Comparison of ENCODE assay signal across 25 cellular contexts in the genomic region with DNA sequence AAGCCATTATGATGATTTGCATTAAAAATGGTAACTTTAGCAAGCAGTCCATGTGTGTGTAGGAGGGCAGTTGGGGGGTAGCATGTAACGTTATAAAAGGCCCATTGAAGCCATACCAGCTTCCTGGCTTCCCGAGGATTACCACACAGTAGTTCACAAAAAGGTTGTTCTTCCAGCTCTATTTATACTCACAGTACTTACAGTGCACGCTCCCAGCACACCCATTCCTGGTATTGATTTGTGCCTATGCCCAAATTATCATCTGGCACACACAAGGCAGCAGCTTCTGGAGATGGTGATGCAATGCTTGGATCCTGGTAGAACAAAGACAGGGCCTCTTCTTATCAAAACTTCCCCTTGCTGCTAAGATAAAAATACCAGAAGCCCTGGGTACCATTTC.
A peak's percentile ranks its signal among the peaks of the same experiment; 100 is the strongest.
DNase-seq lines count a peak whose midpoint lies in the region; ATAC-seq, FAIRE-seq and TF ChIP-seq lines count a peak whose summit lies in the region.
"Had no signal": no experiment of that assay in that cellular context is flagged by ENCODE, and none has a peak within 500 bp of the region (broad histone marks: within the 10 kb centered on the region; RNA-seq: fewer than 3 reads in every experiment).

No MANE protein-coding gene starts in this region.

- WGBS in liver: 15% methylated on average over 3 of the region's 3 CpGs
- 5% methylated on average over 3 of the region's 3 CpGs for WGBS in HepG2 (ENCODE audit: low lambda C conversion rate)

- H3K27me3 ChIP-seq in liver (ENCODE audit: control insufficient read depth in 4 of 4, insufficient read depth in 4 of 4, low read length in 3 of 4): no peaks in the 10 kb centered on the region
- no peaks in the 10 kb centered on the region for H3K27me3 ChIP-seq in HepG2 (ENCODE audit: control insufficient read depth in 1 of 2, insufficient read depth in 2 of 2, low read length in 2 of 2)
- no peaks in the 10 kb centered on the region for H3K27me3 ChIP-seq in ascending aorta

- H3K4me2 ChIP-seq in HepG2 (ENCODE audit: low read depth, low read length): no peak overlapping the region

- H4K20me1 ChIP-seq in HepG2 (ENCODE audit: insufficient read depth, low read length): no peaks in the 10 kb centered on the region

- CTCF ChIA-PET in HepG2 (lab: Yijun Ruan, JAX; ENCODE audit: low intra/inter-chr PET ratio, low total read pairs): no interaction called here

- H3K9ac ChIP-seq in liver (ENCODE audit: low read depth in 1 of 2, low read length in 2 of 2): no peak overlapping the region
- no peak overlapping the region for H3K9ac ChIP-seq in HepG2 (ENCODE audit: insufficient read depth, low read depth, low read length)

- no peak overlapping the region for H3K4me3 Mint-ChIP-seq in HFFc6
- H3K4me3 Mint-ChIP-seq: activated CD8-positive, alpha-beta T cell treated with anti-CD3 and anti-CD28 coated beads, Interleukin-2, amount 10 ng/mL, durations not matched to agents 7 days and 5 days; brain; H9; naive B cell had no signal

- TF ChIP-seq CTCF in liver (IDR thresholded peaks at IDR 0.05; ENCODE audit: low read depth, low read length, missing input control) (no peak), HepG2 (CRISPR knock-in tag; IDR thresholded peaks at IDR 0.05) (no peak), ascending aorta (IDR thresholded peaks at IDR 0.05) (no peak), HFFc6 (IDR thresholded peaks at IDR 0.05) (no peak)

- POLR2A ChIA-PET in HepG2 (lab: Yijun Ruan, JAX): no interaction called here

- in situ Hi-C loops in HepG2 (cut with HindIII; ENCODE audit: extremely low pct_ligation_motif_present, low pct_unique_long_range_greater_than_20kb): loop anchor here (10.0 kb wide), 1 partner anchor 59 kb away; no protein-coding TSS in a partner anchor

- H3K4me1 Mint-ChIP-seq in HFFc6 (ENCODE audit: low read depth): no peaks in the 10 kb centered on the region
- H3K4me1 Mint-ChIP-seq: brain, naive B cell had no signal

- no peak for FAIRE-seq in HepG2 (lab: Jason Lieb, UNC)
- FAIRE-seq: GM12878, small intestine had no signal

- TF ChIP-seq EP300 in HepG2 (IDR thresholded peaks at IDR 0.05; ENCODE audit: low read depth in 2 of 2, low read length in 2 of 2) (no peak), HepG2 (CRISPR knock-in tag; IDR thresholded peaks at IDR 0.05; ENCODE audit: borderline replicate concordance) (no peak)

- H3K27me3 Mint-ChIP-seq in HFFc6 (ENCODE audit: insufficient read depth): no peaks in the 10 kb centered on the region
- H3K27me3 Mint-ChIP-seq: brain, naive B cell had no signal

- no peak overlapping the region for H2AFZ ChIP-seq in HepG2 (ENCODE audit: low read length)

- no peaks in the 10 kb centered on the region for H3K79me2 ChIP-seq in HepG2 (ENCODE audit: insufficient read depth, low read length)

- H3K27ac ChIP-seq in liver (ENCODE audit: low read depth in 1 of 2, low read length in 2 of 2) (no peak overlapping the region), HepG2 (ENCODE audit: extremely low read length, insufficient read depth, low read length) (no peak overlapping the region), ascending aorta (peak overlapping the region; percentile 8 to 10)
- H3K27ac ChIP-seq: epithelial cell of prostate had no signal

- ATAC-seq in HepG2 (no peak), left ventricle myocardium superior (peak; percentile 95), GM18861 (IDR thresholded peaks at IDR 0.05; ENCODE audit: unreplicated experiment) (no peak), GM21619 (IDR thresholded peaks at IDR 0.05; ENCODE audit: unreplicated experiment) (no peak)
- ATAC-seq: activated CD8-positive, alpha-beta T cell treated with anti-CD3 and anti-CD28 coated beads, Interleukin-2, amount 10 ng/mL, durations not matched to agents 7 days and 5 days; GM12878 had no signal

- peaks cover 31% of the 10 kb centered on the region for H3K9me3 Mint-ChIP-seq in HFFc6
- H3K9me3 Mint-ChIP-seq: brain, H9 had no signal

- DNase-seq in HepG2 (ENCODE audit: low spot score) (no peak), ascending aorta (ENCODE audit: low spot score in 2 of 2) (no peak), left ventricle myocardium superior (no peak), HFFc6 (no peak)
- no peak for DNase-seq in activated T-cell treated with anti-CD3 and anti-CD28 coated beads, Interleukin-2, amount 50 U/mL, for 48 hours
- DNase-seq: activated CD4-positive, CD25-positive, alpha-beta regulatory T cell treated with anti-CD3 and anti-CD28 coated beads, Interleukin-2, amount 50 U/mL, for 72 hours; activated CD8-positive, alpha-beta T cell treated with anti-CD3 and anti-CD28 coated beads, Interleukin-2, amount 10 ng/mL, durations not matched to agents 7 days and 5 days; activated T-cell treated with anti-CD3 and anti-CD28 coated beads, Interleukin-2, amount 50 U/mL, for 1 hour; C1 segment of cervical spinal cord; H9; naive B cell; NCI-H187; NCI-H226; NCI-H774; nucleus accumbens; SHP77; small intestine; stimulated activated CD4-positive, alpha-beta T cell treated with anti-CD3 and anti-CD28 coated beads, Interleukin-2, amount 100 ng/mL, for 24 hours; substantia nigra had no signal

- H3K4me1 ChIP-seq in liver (ENCODE audit: control insufficient read depth in 4 of 4, insufficient read depth in 4 of 4, low read length in 3 of 4): peaks cover 0 to 9% (median 3%) of the 10 kb centered on the region in 4 donors
- H3K4me1 ChIP-seq in HepG2 (ENCODE audit: insufficient read depth, low read length): no peaks in the 10 kb centered on the region
- no peaks in the 10 kb centered on the region for H3K4me1 ChIP-seq in ascending aorta

- H3K27ac Mint-ChIP-seq in HFFc6: no peak overlapping the region
- H3K27ac Mint-ChIP-seq: activated CD8-positive, alpha-beta T cell treated with anti-CD3 and anti-CD28 coated beads, Interleukin-2, amount 10 ng/mL, durations not matched to agents 7 days and 5 days; brain; H9; naive B cell had no signal

- H3K36me3 ChIP-seq in liver (ENCODE audit: control insufficient read depth in 4 of 4, insufficient read depth in 3 of 4, low read depth in 1 of 4, low read length in 3 of 4) (no peaks in the 10 kb centered on the region), HepG2 (replicated peaks in 1 of 2; ENCODE audit: control insufficient read depth in 1 of 2, insufficient read depth in 2 of 2, low read length in 2 of 2) (no peaks in the 10 kb centered on the region), ascending aorta (no peaks in the 10 kb centered on the region)

- TF ChIP-seq POLR2A in HepG2 (IDR thresholded peaks at IDR 0.05; ENCODE audit: insufficient read depth in 1 of 2, low read depth in 2 of 2, low read length in 2 of 2): no peak

- H3K36me3 Mint-ChIP-seq in HFFc6 (ENCODE audit: low read depth): no peaks in the 10 kb centered on the region; the same call in 1 of the 2 replicates
- H3K36me3 Mint-ChIP-seq: brain, naive B cell had no signal

- H3K4me3 ChIP-seq in liver (ENCODE audit: low read depth in 1 of 3, low read length in 3 of 3): no peak overlapping the region
- no peak overlapping the region for H3K4me3 ChIP-seq in HepG2 (replicated peaks in 1 of 3; ENCODE audit: insufficient read depth in 1 of 3, low read depth in 2 of 3, low read length in 3 of 3)
- H3K4me3 ChIP-seq in ascending aorta: no peak overlapping the region
- H3K4me3 ChIP-seq: GM12878 had no signal

- BruUV-seq in HepG2 (replicated peaks; lab: Mats Ljungman, UMichigan): no TSS peak

- intact Hi-C loops in HepG2 (cut with micrococcal nuclease; ENCODE audit: unreplicated experiment) (no loop called here), ascending aorta (cut with DNase I) (no loop called here), left ventricle myocardium superior (cut with micrococcal nuclease) (no loop called here)

- TF ChIP-seq RAD21 in liver (IDR thresholded peaks at IDR 0.05): peak; percentile 58 to 60
- TF ChIP-seq RAD21 in HepG2 (CRISPR knock-in tag; IDR thresholded peaks at IDR 0.05): no peak

- H3K9me3 ChIP-seq in liver (ENCODE audit: control insufficient read depth in 4 of 4, low read length in 3 of 4): no peaks in the 10 kb centered on the region
- H3K9me3 ChIP-seq in HepG2 (ENCODE audit: low read length): no peaks in the 10 kb centered on the region
- H3K9me3 ChIP-seq in ascending aorta: no peaks in the 10 kb centered on the region

TF ChIP-seq in liver, 16 proteins besides CTCF, POLR2A, EP300 and RAD21 (continues in another document):
- TF ChIP-seq TAF1 (conservative IDR thresholded peaks at IDR 0.05) (no peak), RXRA (IDR thresholded peaks at IDR 0.05) (peak; percentile 58 to 83), SP1 (IDR thresholded peaks at IDR 0.05) (peak; percentile 53)
- TF ChIP-seq, protein P1, sequence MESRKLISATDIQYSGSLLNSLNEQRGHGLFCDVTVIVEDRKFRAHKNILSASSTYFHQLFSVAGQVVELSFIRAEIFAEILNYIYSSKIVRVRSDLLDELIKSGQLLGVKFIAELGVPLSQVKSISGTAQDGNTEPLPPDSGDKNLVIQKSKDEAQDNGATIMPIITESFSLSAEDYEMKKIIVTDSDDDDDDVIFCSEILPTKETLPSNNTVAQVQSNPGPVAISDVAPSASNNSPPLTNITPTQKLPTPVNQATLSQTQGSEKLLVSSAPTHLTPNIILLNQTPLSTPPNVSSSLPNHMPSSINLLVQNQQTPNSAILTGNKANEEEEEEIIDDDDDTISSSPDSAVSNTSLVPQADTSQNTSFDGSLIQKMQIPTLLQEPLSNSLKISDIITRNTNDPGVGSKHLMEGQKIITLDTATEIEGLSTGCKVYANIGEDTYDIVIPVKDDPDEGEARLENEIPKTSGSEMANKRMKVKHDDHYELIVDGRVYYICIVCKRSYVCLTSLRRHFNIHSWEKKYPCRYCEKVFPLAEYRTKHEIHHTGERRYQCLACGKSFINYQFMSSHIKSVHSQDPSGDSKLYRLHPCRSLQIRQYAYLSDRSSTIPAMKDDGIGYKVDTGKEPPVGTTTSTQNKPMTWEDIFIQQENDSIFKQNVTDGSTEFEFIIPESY (IDR thresholded peaks at IDR 0.05): peak; percentile 55

TF ChIP-seq in HepG2, 621 proteins besides CTCF, POLR2A, EP300 and RAD21 (continues in another document):
- no peak for TF ChIP-seq NFKBIZ (CRISPR knock-in tag; IDR thresholded peaks at IDR 0.05)
- TF ChIP-seq PPARG (CRISPR knock-in tag; conservative IDR thresholded peaks at IDR 0.05): no peak
- TF ChIP-seq, protein P2, sequence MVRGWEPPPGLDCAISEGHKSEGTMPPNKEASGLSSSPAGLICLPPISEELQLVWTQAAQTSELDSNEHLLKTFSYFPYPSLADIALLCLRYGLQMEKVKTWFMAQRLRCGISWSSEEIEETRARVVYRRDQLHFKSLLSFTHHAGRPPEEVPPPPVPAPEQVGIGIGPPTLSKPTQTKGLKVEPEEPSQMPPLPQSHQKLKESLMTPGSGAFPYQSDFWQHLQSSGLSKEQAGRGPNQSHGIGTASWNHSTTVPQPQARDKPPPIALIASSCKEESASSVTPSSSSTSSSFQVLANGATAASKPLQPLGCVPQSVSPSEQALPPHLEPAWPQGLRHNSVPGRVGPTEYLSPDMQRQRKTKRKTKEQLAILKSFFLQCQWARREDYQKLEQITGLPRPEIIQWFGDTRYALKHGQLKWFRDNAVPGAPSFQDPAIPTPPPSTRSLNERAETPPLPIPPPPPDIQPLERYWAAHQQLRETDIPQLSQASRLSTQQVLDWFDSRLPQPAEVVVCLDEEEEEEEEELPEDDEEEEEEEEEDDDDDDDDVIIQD (CRISPR knock-in tag; IDR thresholded peaks at IDR 0.05; ENCODE audit: low read depth): no peak
- no peak for TF ChIP-seq ZNF292 (CRISPR knock-in tag; IDR thresholded peaks at IDR 0.05; ENCODE audit: borderline replicate concordance, low read depth)
- TF ChIP-seq KDM3A (CRISPR knock-in tag; IDR thresholded peaks at IDR 0.05; ENCODE audit: low read depth): no peak

Comparison
In these comparisons a context has a peak if more than half of its experiments do, and no peak if none do; other contexts are left out.
1. H3K27ac ChIP-seq: peak in ascending aorta (2 of 2); none in liver (0 of 2) and HepG2 (single experiment).